ENCODE assay signal across 8 cellular contexts in genomic region chr6:156782691-156783320, GRCh38. TPM values are rescaled to one million over a fixed set of nuclear protein-coding genes. Genes with fewer than 3 reads are reported as not detected.
DNase-seq lines count a peak whose midpoint lies in the region; ATAC-seq and TF ChIP-seq lines count a peak whose summit lies in the region.

No MANE protein-coding gene starts in this region.

- H3K4me3 Mint-ChIP-seq in activated naive CD4-positive, alpha-beta T cell treated with anti-CD3 and anti-CD28 coated beads, Interleukin-2, amount 50 U/mL, for 24 hours = peak overlapping the region; percentile 89

- H3K27ac ChIP-seq in ascending aorta (peak overlapping the region; percentile 93 to 100), liver (ENCODE audit: low read depth in 1 of 2, low read length in 2 of 2) (peak overlapping the region; percentile 73 to 79), upper lobe of right lung (peak overlapping the region; percentile 77)

- no peaks in the 10 kb centered on the region for H3K27me3 Mint-ChIP-seq in activated naive CD4-positive, alpha-beta T cell treated with anti-CD3 and anti-CD28 coated beads, Interleukin-2, amount 50 U/mL, for 24 hours

- peak overlapping the region; percentile 68 to 90 for H3K9ac ChIP-seq in liver (ENCODE audit: low read depth in 1 of 2, low read length in 2 of 2)

- intact Hi-C loops in ascending aorta (cut with DNase I) (loop anchor here (5.0 kb wide), 3 partner anchors 44 to 359 kb away; no protein-coding TSS in a partner anchor), upper lobe of right lung (cut with DNase I) (no loop called here)

- WGBS in liver = 29% methylated on average over 2 of the region's 2 CpGs

- H3K4me3 ChIP-seq in ascending aorta = peak overlapping the region; percentile 49 to 76
- no peak overlapping the region for H3K4me3 ChIP-seq in liver (ENCODE audit: low read depth in 1 of 3, low read length in 3 of 3)
- peak overlapping the region; percentile 66 for H3K4me3 ChIP-seq in upper lobe of right lung

- no peaks in the 10 kb centered on the region for H3K9me3 ChIP-seq in ascending aorta
- no peaks in the 10 kb centered on the region for H3K9me3 ChIP-seq in liver (ENCODE audit: control insufficient read depth in 4 of 4, low read length in 3 of 4)
- H3K9me3 ChIP-seq in upper lobe of right lung = no peaks in the 10 kb centered on the region

- H3K9me3 Mint-ChIP-seq in activated naive CD4-positive, alpha-beta T cell treated with anti-CD3 and anti-CD28 coated beads, Interleukin-2, amount 50 U/mL, for 24 hours = no peaks in the 10 kb centered on the region

- no peaks in the 10 kb centered on the region for H3K27me3 ChIP-seq in ascending aorta
- H3K27me3 ChIP-seq in liver (ENCODE audit: control insufficient read depth in 4 of 4, insufficient read depth in 4 of 4, low read length in 3 of 4) = no peaks in the 10 kb centered on the region
- no peaks in the 10 kb centered on the region for H3K27me3 ChIP-seq in upper lobe of right lung

- TF ChIP-seq RAD21 in liver (IDR thresholded peaks at IDR 0.05) = no peak

- H3K27ac Mint-ChIP-seq in activated naive CD4-positive, alpha-beta T cell treated with anti-CD3 and anti-CD28 coated beads, Interleukin-2, amount 50 U/mL, for 24 hours = peak overlapping the region; percentile 89

- peaks cover 3% of the 10 kb centered on the region for H3K36me3 Mint-ChIP-seq in activated naive CD4-positive, alpha-beta T cell treated with anti-CD3 and anti-CD28 coated beads, Interleukin-2, amount 50 U/mL, for 24 hours

- peaks cover 70% of the 10 kb centered on the region for H3K4me1 Mint-ChIP-seq in activated naive CD4-positive, alpha-beta T cell treated with anti-CD3 and anti-CD28 coated beads, Interleukin-2, amount 50 U/mL, for 24 hours

- no peak for ATAC-seq in upper lobe of right lung

- H3K4me1 ChIP-seq in ascending aorta (peaks cover 0 to 27% of the 10 kb centered on the region in 2 donors), liver (ENCODE audit: control insufficient read depth in 4 of 4, insufficient read depth in 4 of 4, low read length in 3 of 4) (peaks cover 0 to 34% (median 23%) of the 10 kb centered on the region in 4 donors), upper lobe of right lung (peaks cover 25% of the 10 kb centered on the region)

- no peaks in the 10 kb centered on the region for H3K36me3 ChIP-seq in ascending aorta
- no peaks in the 10 kb centered on the region for H3K36me3 ChIP-seq in liver (ENCODE audit: control insufficient read depth in 4 of 4, insufficient read depth in 3 of 4, low read depth in 1 of 4, low read length in 3 of 4)
- H3K36me3 ChIP-seq in upper lobe of right lung = peaks cover 9% of the 10 kb centered on the region

- no peak for TF ChIP-seq CTCF in ascending aorta (IDR thresholded peaks at IDR 0.05)
- no peak for TF ChIP-seq CTCF in liver (IDR thresholded peaks at IDR 0.05; ENCODE audit: low read depth, low read length, missing input control)
- no peak for TF ChIP-seq CTCF in upper lobe of right lung (IDR thresholded peaks at IDR 0.05)

- in situ Hi-C loops in KBM-7 (cut with MboI; ENCODE audit: low pct_unique_long_range_greater_than_20kb, low sequenced_read_pairs) = no loop called here

- no peak for DNase-seq in activated naive CD4-positive, alpha-beta T cell treated with Interleukin-2 at 50 U/mL for 16 hours
- no peak for DNase-seq in ascending aorta (ENCODE audit: low spot score in 2 of 2)
- no peak for DNase-seq in upper lobe of right lung
- no peak for DNase-seq in NCI-H748 (lab: John Stamatoyannopoulos, UW; ENCODE audit: unreplicated experiment)
- DNase-seq in KBM-7 = no peak
- DNase-seq in NCI-H2171 treated with DMSO at 0.1 percent for 48 hours (lab: John Stamatoyannopoulos, UW) = no peak

TF ChIP-seq in liver, 16 proteins besides CTCF, POLR2A, EP300 and RAD21:
- no peak for TF ChIP-seq NR2F2 (IDR thresholded peaks at IDR 0.05)
- no peak for TF ChIP-seq SP1 (IDR thresholded peaks at IDR 0.05)
- no peak for TF ChIP-seq REST (IDR thresholded peaks at IDR 0.05)
- no peak for TF ChIP-seq HNF4G (IDR thresholded peaks at IDR 0.05)
- no peak for TF ChIP-seq JUND (IDR thresholded peaks at IDR 0.05)
- no peak for TF ChIP-seq FOXA1 (IDR thresholded peaks at IDR 0.05)
- TF ChIP-seq HNF4A (conservative IDR thresholded peaks at IDR 0.05) = no peak
- no peak for TF ChIP-seq ZBTB33 (IDR thresholded peaks at IDR 0.05)
- TF ChIP-seq FOXA2 (IDR thresholded peaks at IDR 0.05) = no peak
- TF ChIP-seq, protein P1, sequence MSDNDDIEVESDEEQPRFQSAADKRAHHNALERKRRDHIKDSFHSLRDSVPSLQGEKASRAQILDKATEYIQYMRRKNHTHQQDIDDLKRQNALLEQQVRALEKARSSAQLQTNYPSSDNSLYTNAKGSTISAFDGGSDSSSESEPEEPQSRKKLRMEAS (IDR thresholded peaks at IDR 0.05) = no peak
- TF ChIP-seq GABPA (IDR thresholded peaks at IDR 0.05 in 1 of 2, conservative IDR thresholded peaks at IDR 0.05 in 1 of 2) = no peak
- TF ChIP-seq YY1 (IDR thresholded peaks at IDR 0.05) = no peak
- TF ChIP-seq TAF1 (conservative IDR thresholded peaks at IDR 0.05) = no peak
TF ChIP-seq in liver: peak in this region for 0.

RNA-seq across cellular contexts. Expression of gene ARID1B, which starts 5.6 kb away (rescaled TPM):
- total RNA-seq in ascending aorta (97.9 TPM), liver (10 to 100 TPM; 34.9 to 49.0 TPM), upper lobe of right lung (80.4 TPM)
- polyA plus RNA-seq in liver = 10 to 100 TPM in 1 of 2 donors, 1 to 10 TPM in 1; 7.0 to 13.5 TPM

Comparison
In these comparisons a context has a peak if more than half of its experiments do, and no peak if none do; other contexts are left out.
1. H3K4me3 ChIP-seq: peak in ascending aorta (2 of 2) and upper lobe of right lung (single experiment); none in liver (0 of 3).
2. Peak in every context shown above with its lines, with median percentiles within 50 percentile points of each other: H3K27ac ChIP-seq.